In genomic region chr2:229843613-229844012, GRCh38 we compare ENCODE assay signal across 26 cellular contexts.
"Had no signal": no experiment of that assay in that cellular context is flagged by ENCODE, and none has a peak within 500 bp of the region (broad histone marks: within the 10 kb centered on the region; RNA-seq: fewer than 3 reads in every experiment).

No MANE protein-coding gene starts in this region.

- H3K4me3 Mint-ChIP-seq: natural killer cell treated with Interleukin-12 subunit alpha and Interleukin-12 subunit beta and Interleukin-15 and Interleukin-18, amount 100 ng/mL, for 72 hours; stimulated activated naive B cell treated with anti-CD40 and anti-IgM and Interleukin-4, amounts not matched to agents 10 μg/mL and 1 μg/mL and 100 μg/mL, for 72 hours had no signal

- DNase-seq: dorsolateral prefrontal cortex; effector CD8-positive, alpha-beta T cell; gastrocnemius medialis; heart right ventricle; hypothalamus; islet precursor cell; left ventricle myocardium inferior; mesenchymal stem cell; midbrain; occipital lobe; pancreas; psoas muscle; retina; stimulated activated CD4-positive, alpha-beta T cell treated with anti-CD3 and anti-CD28 coated beads, Interleukin-2, amount 100 ng/mL, for 24 hours; stimulated activated CD4-positive, alpha-beta T cell treated with anti-CD3 and anti-CD28 coated beads, Interleukin-4, amount 100 ng/mL, for 4 hours; stimulated activated naive B cell treated with anti-CD40 and anti-IgM and Interleukin-4, amounts not matched to agents 10 μg/mL and 1 μg/mL and 100 μg/mL, for 72 hours; stomach; substantia nigra; transverse colon had no signal

- ATAC-seq: esophagus mucosa; gastrocnemius medialis; heart right ventricle; natural killer cell treated with Interleukin-12 subunit alpha and Interleukin-12 subunit beta and Interleukin-15 and Interleukin-18, amount 100 ng/mL, for 72 hours; pancreas; psoas muscle; sciatic nerve; stimulated activated naive B cell treated with anti-CD40 and anti-IgM and Interleukin-4, amounts not matched to agents 10 μg/mL and 1 μg/mL and 100 μg/mL, for 72 hours had no signal

- H3K27me3 ChIP-seq: dorsolateral prefrontal cortex, gastrocnemius medialis, heart right ventricle, pancreas, stomach, transverse colon had no signal

- FAIRE-seq: endometrium had no signal

- H3K9me3 ChIP-seq: gastrocnemius medialis, heart right ventricle, left ventricle myocardium inferior, pancreas, psoas muscle, stomach, thoracic aorta, transverse colon had no signal

- H3K27me3 Mint-ChIP-seq: natural killer cell treated with Interleukin-12 subunit alpha and Interleukin-12 subunit beta and Interleukin-15 and Interleukin-18, amount 100 ng/mL, for 72 hours; stimulated activated naive B cell treated with anti-CD40 and anti-IgM and Interleukin-4, amounts not matched to agents 10 μg/mL and 1 μg/mL and 100 μg/mL, for 72 hours had no signal

- H3K27ac ChIP-seq: coronary artery, dorsolateral prefrontal cortex, gastrocnemius medialis, heart right ventricle, left ventricle myocardium inferior, pancreas, psoas muscle, stomach, thoracic aorta, transverse colon had no signal

- H3K9me3 Mint-ChIP-seq: natural killer cell treated with Interleukin-12 subunit alpha and Interleukin-12 subunit beta and Interleukin-15 and Interleukin-18, amount 100 ng/mL, for 72 hours; stimulated activated naive B cell treated with anti-CD40 and anti-IgM and Interleukin-4, amounts not matched to agents 10 μg/mL and 1 μg/mL and 100 μg/mL, for 72 hours had no signal

- H3K4me3 ChIP-seq: coronary artery, dorsolateral prefrontal cortex, gastrocnemius medialis, heart right ventricle, left ventricle myocardium inferior, lung, pancreas, psoas muscle, stomach, thoracic aorta, transverse colon had no signal

- H3K27ac Mint-ChIP-seq: natural killer cell treated with Interleukin-12 subunit alpha and Interleukin-12 subunit beta and Interleukin-15 and Interleukin-18, amount 100 ng/mL, for 72 hours; stimulated activated naive B cell treated with anti-CD40 and anti-IgM and Interleukin-4, amounts not matched to agents 10 μg/mL and 1 μg/mL and 100 μg/mL, for 72 hours had no signal
